10 cellular contexts compared by ENCODE assay signal in the genomic region with DNA sequence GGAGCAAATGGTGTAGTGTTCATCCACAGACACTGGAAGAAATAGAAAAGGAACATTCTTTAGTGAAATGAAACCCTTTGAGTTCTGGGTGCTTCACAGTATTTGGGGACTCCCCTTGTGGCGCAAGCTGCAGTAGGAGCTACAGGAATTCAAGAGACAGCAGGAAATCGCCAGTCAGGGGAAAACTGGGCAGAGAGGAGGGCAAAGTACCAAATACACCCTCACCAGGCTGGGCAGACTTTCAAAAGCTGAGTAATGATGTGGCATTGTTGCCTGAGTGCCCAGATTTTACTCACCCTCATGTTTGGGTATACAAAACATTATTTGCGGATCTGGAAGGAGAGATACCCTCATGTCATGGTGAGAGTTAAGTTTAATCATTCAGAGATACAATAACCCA.
A peak's percentile ranks its signal among the peaks of the same experiment; 100 is the strongest.
DNase-seq lines count a peak whose midpoint lies in the region; TF ChIP-seq lines count a peak whose summit lies in the region.
"Had no signal": no experiment of that assay in that cellular context is flagged by ENCODE, and none has a peak within 500 bp of the region (broad histone marks: within the 10 kb centered on the region; RNA-seq: fewer than 3 reads in every experiment).

No MANE protein-coding gene starts in this region.

- H3K4me3 ChIP-seq in mammary epithelial cell (replicated peaks in 1 of 3; ENCODE audit: insufficient read depth in 1 of 3, low read depth in 2 of 3, low read length in 3 of 3) (peak overlapping the region in 2 of 3 experiments; percentile 2 to 4), Peyer's patch (no peak overlapping the region)
- H3K4me3 ChIP-seq: neural progenitor cell had no signal

- 0% methylated on average over 3 of the region's 3 CpGs for WGBS in mammary epithelial cell (ENCODE audit: low coverage, missing lambda C conversion rate)

- H3K27ac ChIP-seq in mammary epithelial cell (ENCODE audit: insufficient read depth, low read depth, low read length) (peak overlapping the region; percentile 98), Peyer's patch (no peak overlapping the region)
- H3K27ac ChIP-seq: neural progenitor cell had no signal

- DNase-seq in CD1c-positive myeloid dendritic cell (ENCODE audit: extremely low spot score) (peak; percentile 5), LHCN-M2 (ENCODE audit: low read depth) (peak; percentile 88), mammary epithelial cell (peak; percentile 96), midbrain (lab: John Stamatoyannopoulos, UW) (peak; percentile 23), DMS53 treated with DMSO at 0.1 percent for 48 hours (lab: John Stamatoyannopoulos, UW; ENCODE audit: unreplicated experiment) (no peak), GDM1 (lab: John Stamatoyannopoulos, UW) (no peak), Peyer's patch (no peak), cardiac septum (ENCODE audit: low spot score) (no peak)
- DNase-seq: activated effector memory CD4-positive, alpha-beta T cell treated with anti-CD3 and anti-CD28 coated beads, Interleukin-2, amount 50 U/mL, for 16 hours had no signal

- H3K27me3 ChIP-seq in mammary epithelial cell (ENCODE audit: insufficient read depth, low read length) (no peaks in the 10 kb centered on the region), Peyer's patch (no peaks in the 10 kb centered on the region)
- H3K27me3 ChIP-seq: neural progenitor cell had no signal

- dilution Hi-C loops in mammary epithelial cell (cut with HindIII; ENCODE audit: low sequenced_read_pairs): no loop called here

- H3K36me3 ChIP-seq in mammary epithelial cell (ENCODE audit: insufficient read depth, low read length) (no peaks in the 10 kb centered on the region), Peyer's patch (no peaks in the 10 kb centered on the region)
- H3K36me3 ChIP-seq: neural progenitor cell had no signal

- no peaks in the 10 kb centered on the region for H3K79me2 ChIP-seq in mammary epithelial cell (ENCODE audit: insufficient read depth, low read length)

- intact Hi-C loops in mammary epithelial cell (cut with micrococcal nuclease): no loop called here
- intact Hi-C loops in cardiac septum (cut with DNase I): no loop called here

- H4K20me1 ChIP-seq in mammary epithelial cell (ENCODE audit: insufficient read depth, low read length): no peaks in the 10 kb centered on the region

- in situ Hi-C loops in mammary epithelial cell (cut with MboI; ENCODE audit: low sequenced_read_pairs in 2 of 2): no loop called here

- TF ChIP-seq CTCF in mammary epithelial cell (conservative IDR thresholded peaks at IDR 0.05 in 1 of 2, IDR thresholded peaks at IDR 0.05 in 1 of 2; ENCODE audit: extremely low read depth in 1 of 2, insufficient read depth in 1 of 2, low read depth in 1 of 2, low read length in 2 of 2) (no peak), Peyer's patch (IDR thresholded peaks at IDR 0.05) (no peak)

- no peak for TF ChIP-seq POLR2A in Peyer's patch (IDR thresholded peaks at IDR 0.05)

- CTCF ChIA-PET in mammary epithelial cell (lab: Charles Lee; ENCODE audit: low non-redundant PET): no interaction called here

- H3K4me1 ChIP-seq in mammary epithelial cell (ENCODE audit: insufficient read depth, low read length) (peaks cover 27% of the 10 kb centered on the region), Peyer's patch (no peaks in the 10 kb centered on the region)

- BruUV-seq in mammary epithelial cell (replicated peaks; lab: Mats Ljungman, UMichigan): no TSS peak

- H3K9ac ChIP-seq in mammary epithelial cell (ENCODE audit: insufficient read depth, low read length): peak overlapping the region; percentile 66
- H3K9ac ChIP-seq: neural progenitor cell had no signal

- no peaks in the 10 kb centered on the region for H3K9me3 ChIP-seq in mammary epithelial cell (replicated peaks; ENCODE audit: insufficient read depth, low read length)
- no peaks in the 10 kb centered on the region for H3K9me3 ChIP-seq in Peyer's patch

- H3K4me2 ChIP-seq in mammary epithelial cell (ENCODE audit: insufficient read depth, low read depth, low read length): peak overlapping the region; percentile 76
- H3K4me2 ChIP-seq: neural progenitor cell had no signal

- peak overlapping the region; percentile 30 for H2AFZ ChIP-seq in mammary epithelial cell (ENCODE audit: low read depth, low read length)
- H2AFZ ChIP-seq: neural progenitor cell had no signal

Comparison
In these comparisons a context has a peak if more than half of its experiments do, and no peak if none do; other contexts are left out.
1. DNase-seq: peak in CD1c-positive myeloid dendritic cell (single experiment), LHCN-M2 (single experiment), mammary epithelial cell (single experiment) and midbrain (single experiment); none in DMS53 treated with DMSO at 0.1 percent for 48 hours (single experiment), GDM1 (single experiment), Peyer's patch (0 of 3) and cardiac septum (single experiment).
2. H3K4me3 ChIP-seq: peak in mammary epithelial cell (2 of 3); none in Peyer's patch (0 of 4).